ENCODE assay signal across 16 cellular contexts in genomic region chr17:58917228-58917627, GRCh38.
"Had no signal": no experiment of that assay in that cellular context is flagged by ENCODE, and none has a peak within 500 bp of the region (broad histone marks: within the 10 kb centered on the region; RNA-seq: fewer than 3 reads in every experiment).

No MANE protein-coding gene starts in this region.

- ATAC-seq: SK-N-SH treated with all-trans-retinoic acid at 6 μM for 48 hours had no signal

- H3K27ac ChIP-seq: RWPE1 had no signal

- DNase-seq: KBM-7, MV-4-11, NCI-H1048, NCI-H1105, NCI-H1436 treated with DMSO at 0.1 percent for 48 hours, NCI-H1694, NCI-H2029 treated with DMSO at 0.1 percent for 48 hours, NCI-H2171 treated with DMSO at 0.1 percent for 48 hours, NCI-H446 treated with DMSO at 0.1 percent for 48 hours, NCI-H510A treated with DMSO at 0.1 percent for 48 hours, NCI-H526, NCI-H748 treated with DMSO at 0.1 percent for 48 hours, SHP77, T-helper 1 cell had no signal
